Comparison of ENCODE assay signal across 18 cellular contexts in the genomic region with DNA sequence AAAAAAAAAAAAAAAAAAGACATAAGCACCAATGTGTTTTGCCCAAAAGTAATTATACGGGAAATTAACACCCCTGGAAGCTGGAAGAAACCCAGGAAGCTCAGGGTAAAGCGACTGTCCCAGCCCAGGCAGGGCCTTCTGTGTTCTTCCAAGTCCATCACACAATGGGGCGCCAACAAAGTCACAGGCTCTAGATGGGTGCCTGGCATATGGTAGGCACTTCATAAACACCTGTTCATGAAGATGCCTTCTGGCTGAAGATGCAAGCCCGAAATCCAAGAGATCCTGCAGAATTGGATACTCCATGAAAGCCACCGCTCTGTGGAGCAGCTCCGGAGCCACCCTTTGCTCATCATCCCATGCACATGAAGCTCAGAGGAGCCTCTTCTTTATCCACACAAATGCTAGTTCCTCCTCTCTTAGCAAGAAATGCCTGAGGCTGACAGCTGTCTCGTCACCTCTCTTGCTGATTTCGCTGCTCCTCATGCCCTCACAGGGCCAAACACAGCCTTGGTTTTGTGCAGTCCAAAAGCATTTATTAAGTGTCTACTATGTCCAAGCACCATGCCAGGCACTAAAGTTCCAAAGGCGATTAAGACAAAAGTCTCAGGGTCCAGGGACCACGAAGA.
DNase-seq lines count a peak whose midpoint lies in the region; ATAC-seq and TF ChIP-seq lines count a peak whose summit lies in the region.
"Had no signal": no experiment of that assay in that cellular context is flagged by ENCODE, and none has a peak within 500 bp of the region (broad histone marks: within the 10 kb centered on the region; RNA-seq: fewer than 3 reads in every experiment).

No MANE protein-coding gene starts in this region.

- POLR2A ChIA-PET in RWPE1 (lab: Yijun Ruan, JAX; ENCODE audit: low non-redundant PET), result no interaction called here
- POLR2A ChIA-PET in naive thymus-derived CD8-positive, alpha-beta T cell (lab: Charles Lee), result interaction anchor here (2.6 to 9.7 kb wide), 3 partner anchors 9 to 77 kb away, joined by 13 to 112 read pairs (median 20); partner anchors contain the start of gene TRERF1

- H3K4me1 ChIP-seq in CD4-positive, CD25-positive, alpha-beta regulatory T cell (ENCODE audit: control insufficient read depth, insufficient read depth, low read length, poor library complexity, severe bottlenecking), result peaks cover 46% of the 10 kb centered on the region
- no peaks in the 10 kb centered on the region for H3K4me1 ChIP-seq in hepatocyte (ENCODE audit: insufficient read depth)
- H3K4me1 ChIP-seq: A549, tibial nerve had no signal

- H3K27me3 Mint-ChIP-seq in T-helper 2 cell treated with Interferon-gamma antibody and Interleukin-4, amounts not matched to agents 5 μg/mL and 100 μg/mL, for 36 hours (ENCODE audit: low read depth), result no peaks in the 10 kb centered on the region
- no peaks in the 10 kb centered on the region for H3K27me3 Mint-ChIP-seq in CD4-positive, CD25-positive, alpha-beta regulatory T cell
- no peaks in the 10 kb centered on the region for H3K27me3 Mint-ChIP-seq in naive thymus-derived CD8-positive, alpha-beta T cell
- H3K27me3 Mint-ChIP-seq in activated T-cell treated with anti-CD3 and anti-CD28 coated beads, Interleukin-2, amount 50 U/mL, for 72 hours (ENCODE audit: low read depth), result no peaks in the 10 kb centered on the region

- H3K27me3 ChIP-seq in CD4-positive, CD25-positive, alpha-beta regulatory T cell (ENCODE audit: control insufficient read depth, insufficient read depth, low read length), result no peaks in the 10 kb centered on the region
- no peaks in the 10 kb centered on the region for H3K27me3 ChIP-seq in hepatocyte
- H3K27me3 ChIP-seq: esophagus squamous epithelium, left lung, tibial nerve had no signal

- H2AFZ ChIP-seq in hepatocyte, result no peak overlapping the region
- H2AFZ ChIP-seq: GM23248 had no signal

- TF ChIP-seq CTCF in RWPE1 (conservative IDR thresholded peaks at IDR 0.05; ENCODE audit: low read depth), result no peak
- TF ChIP-seq CTCF in hepatocyte (IDR thresholded peaks at IDR 0.05; ENCODE audit: poor library complexity), result no peak

- no peaks in the 10 kb centered on the region for H3K36me3 ChIP-seq in CD4-positive, CD25-positive, alpha-beta regulatory T cell (ENCODE audit: control insufficient read depth, insufficient read depth, low read length)
- no peaks in the 10 kb centered on the region for H3K36me3 ChIP-seq in hepatocyte (replicated peaks; ENCODE audit: insufficient read depth, low read depth)
- H3K36me3 ChIP-seq: left lung, tibial nerve, WERI-Rb-1 had no signal

- CTCF ChIA-PET in RWPE1 (lab: Yijun Ruan, JAX), result interaction anchor here (0.7 to 1.3 kb wide), 2 partner anchors 101 to 172 kb away, joined by 3 to 4 read pairs; no protein-coding TSS in a partner anchor

- peak overlapping the region; percentile 45 for H3K27ac Mint-ChIP-seq in T-helper 2 cell treated with Interferon-gamma antibody and Interleukin-4, amounts not matched to agents 5 μg/mL and 100 μg/mL, for 36 hours
- H3K27ac Mint-ChIP-seq in CD4-positive, CD25-positive, alpha-beta regulatory T cell, result peak overlapping the region; percentile 72 to 92 (median 89)
- H3K27ac Mint-ChIP-seq in naive thymus-derived CD8-positive, alpha-beta T cell, result peak overlapping the region; percentile 20 to 94 (median 88)
- no peak overlapping the region for H3K27ac Mint-ChIP-seq in activated T-cell treated with anti-CD3 and anti-CD28 coated beads, Interleukin-2, amount 50 U/mL, for 72 hours

- ATAC-seq in CD4-positive, CD25-positive, alpha-beta regulatory T cell (ENCODE audit: low read depth in 2 of 2), result no peak
- ATAC-seq in naive thymus-derived CD8-positive, alpha-beta T cell, result no peak
- no peak for ATAC-seq in HG02884 (IDR thresholded peaks at IDR 0.05; ENCODE audit: unreplicated experiment)
- no peak for ATAC-seq in activated T-cell treated with anti-CD3 and anti-CD28 coated beads, Interleukin-2, amount 50 U/mL, for 72 hours (replicated peaks in 1 of 2)
- ATAC-seq: A549, left lung had no signal

- no peaks in the 10 kb centered on the region for H3K9me2 ChIP-seq in hepatocyte (replicated peaks; ENCODE audit: insufficient read depth)

- H3K4me2 ChIP-seq in hepatocyte, result no peak overlapping the region
- H3K4me2 ChIP-seq: A549 had no signal

- no peaks in the 10 kb centered on the region for H4K20me1 ChIP-seq in hepatocyte (ENCODE audit: insufficient read depth, poor library complexity, severe bottlenecking)

- no peak overlapping the region for H3K27ac ChIP-seq in CD4-positive, CD25-positive, alpha-beta regulatory T cell (ENCODE audit: insufficient read depth, low read length, poor library complexity, severe bottlenecking)
- H3K27ac ChIP-seq in RWPE1, result peak overlapping the region; percentile 69
- no peak overlapping the region for H3K27ac ChIP-seq in hepatocyte
- H3K27ac ChIP-seq: A549, C4-2B, esophagus squamous epithelium, GM23248, tibial nerve, WERI-Rb-1 had no signal

- 96% methylated on average over 10 of the region's 10 CpGs for WGBS in hepatocyte (ENCODE audit: low lambda C conversion rate, missing lambda C conversion rate)

- peaks cover 26% of the 10 kb centered on the region for H3K79me2 ChIP-seq in hepatocyte

- H3K36me3 Mint-ChIP-seq in T-helper 2 cell treated with Interferon-gamma antibody and Interleukin-4, amounts not matched to agents 5 μg/mL and 100 μg/mL, for 36 hours (ENCODE audit: low read depth), result peaks cover 15% of the 10 kb centered on the region
- H3K36me3 Mint-ChIP-seq in CD4-positive, CD25-positive, alpha-beta regulatory T cell, result peaks cover 8% of the 10 kb centered on the region
- no peaks in the 10 kb centered on the region for H3K36me3 Mint-ChIP-seq in naive thymus-derived CD8-positive, alpha-beta T cell
- peaks cover 8 to 15% of the 10 kb centered on the region in 2 donors for H3K36me3 Mint-ChIP-seq in activated T-cell treated with anti-CD3 and anti-CD28 coated beads, Interleukin-2, amount 50 U/mL, for 72 hours (ENCODE audit: insufficient read depth in 2 of 2)

- DNase-seq in T-helper 2 cell treated with Interferon-gamma antibody and Interleukin-4, amounts not matched to agents 5 μg/mL and 100 μg/mL, for 36 hours (ENCODE audit: low spot score), result no peak
- DNase-seq in T-helper 2 cell (no peak), RWPE1 (ENCODE audit: low spot score) (no peak), hepatocyte (ENCODE audit: low spot score) (no peak)
- no peak for DNase-seq in CD4-positive, CD25-positive, alpha-beta regulatory T cell
- no peak for DNase-seq in naive thymus-derived CD8-positive, alpha-beta T cell
- DNase-seq in activated T-cell treated with anti-CD3 and anti-CD28 coated beads, Interleukin-2, amount 50 U/mL, for 72 hours, result no peak
- DNase-seq: effector CD4-positive, alpha-beta T cell; esophagus squamous epithelium; GM23248; left lung; NCI-H1436 treated with DMSO at 0.1 percent for 48 hours; NCI-H345; WERI-Rb-1 had no signal

- peaks cover 59% of the 10 kb centered on the region for H3K4me1 Mint-ChIP-seq in T-helper 2 cell treated with Interferon-gamma antibody and Interleukin-4, amounts not matched to agents 5 μg/mL and 100 μg/mL, for 36 hours (ENCODE audit: low read depth)
- H3K4me1 Mint-ChIP-seq in CD4-positive, CD25-positive, alpha-beta regulatory T cell, result peaks cover 18 to 84% (median 47%) of the 10 kb centered on the region in 4 donors
- H3K4me1 Mint-ChIP-seq in naive thymus-derived CD8-positive, alpha-beta T cell, result peaks cover 37 to 82% (median 74%) of the 10 kb centered on the region in 4 donors
- peaks cover 81% of the 10 kb centered on the region for H3K4me1 Mint-ChIP-seq in activated T-cell treated with anti-CD3 and anti-CD28 coated beads, Interleukin-2, amount 50 U/mL, for 72 hours (ENCODE audit: low read depth)

- H3K4me3 Mint-ChIP-seq in T-helper 2 cell treated with Interferon-gamma antibody and Interleukin-4, amounts not matched to agents 5 μg/mL and 100 μg/mL, for 36 hours, result no peak overlapping the region
- H3K4me3 Mint-ChIP-seq in CD4-positive, CD25-positive, alpha-beta regulatory T cell, result peak overlapping the region in 1 of 4 donors; percentile 28
- peak overlapping the region in 3 of 10 donors; percentile 7 to 40 (median 36) for H3K4me3 Mint-ChIP-seq in naive thymus-derived CD8-positive, alpha-beta T cell
- H3K4me3 Mint-ChIP-seq in activated T-cell treated with anti-CD3 and anti-CD28 coated beads, Interleukin-2, amount 50 U/mL, for 72 hours, result peak overlapping the region in 1 of 2 donors; percentile 0

- no peaks in the 10 kb centered on the region for H3K9me3 Mint-ChIP-seq in T-helper 2 cell treated with Interferon-gamma antibody and Interleukin-4, amounts not matched to agents 5 μg/mL and 100 μg/mL, for 36 hours
- H3K9me3 Mint-ChIP-seq in CD4-positive, CD25-positive, alpha-beta regulatory T cell, result no peaks in the 10 kb centered on the region
- no peaks in the 10 kb centered on the region for H3K9me3 Mint-ChIP-seq in naive thymus-derived CD8-positive, alpha-beta T cell
- no peaks in the 10 kb centered on the region for H3K9me3 Mint-ChIP-seq in activated T-cell treated with anti-CD3 and anti-CD28 coated beads, Interleukin-2, amount 50 U/mL, for 72 hours

- H3K9me3 ChIP-seq in CD4-positive, CD25-positive, alpha-beta regulatory T cell (ENCODE audit: control insufficient read depth in 2 of 2, low read length in 2 of 2), result no peaks in the 10 kb centered on the region
- H3K9me3 ChIP-seq in hepatocyte (ENCODE audit: low read depth), result no peaks in the 10 kb centered on the region
- H3K9me3 ChIP-seq: A549, esophagus squamous epithelium, left lung, tibial nerve had no signal

- H3K4me3 ChIP-seq in CD4-positive, CD25-positive, alpha-beta regulatory T cell (ENCODE audit: low read depth, low read length), result no peak overlapping the region
- no peak overlapping the region for H3K4me3 ChIP-seq in hepatocyte
- H3K4me3 ChIP-seq: A549, esophagus squamous epithelium, GM23248, left lung, tibial nerve had no signal
